In genomic region chr17:68527314-68527713, GRCh38 we compare ENCODE assay signal across 25 cellular contexts.
"Had no signal": no experiment of that assay in that cellular context is flagged by ENCODE, and none has a peak within 500 bp of the region (broad histone marks: within the 10 kb centered on the region; RNA-seq: fewer than 3 reads in every experiment).

No MANE protein-coding gene starts in this region.

- H3K4me1 Mint-ChIP-seq: activated CD4-positive, alpha-beta memory T cell treated with anti-CD3 and anti-CD28 coated beads, Interleukin-2, amount 10 ng/mL, durations not matched to agents 7 days and 5 days had no signal

- H3K4me1 ChIP-seq: colonic mucosa had no signal

- H3K9me3 ChIP-seq: colonic mucosa, right atrium auricular region had no signal

- H3K27ac ChIP-seq: colonic mucosa, right atrium auricular region had no signal

- H3K27me3 ChIP-seq: colonic mucosa, right atrium auricular region had no signal

- H3K4me3 Mint-ChIP-seq: activated CD4-positive, alpha-beta memory T cell treated with anti-CD3 and anti-CD28 coated beads, Interleukin-2, amount 10 ng/mL, durations not matched to agents 7 days and 5 days; activated CD8-positive, alpha-beta memory T cell treated with anti-CD3 and anti-CD28 coated beads, Interleukin-2, amount 10 ng/mL, durations not matched to agents 7 days and 5 days; activated naive CD8-positive, alpha-beta T cell treated with anti-CD3 and anti-CD28 coated beads, Interleukin-2, amount 10 ng/mL, durations not matched to agents 7 days and 5 days; activated T-helper 17 cell treated with anti-CD3 and anti-CD28 coated beads, Interleukin-2, amount 50 U/mL, for 72 hours; brain; stimulated activated naive CD8-positive, alpha-beta T cell treated with anti-CD3 and anti-CD28 coated beads, Interleukin-15, amount 100 ng/mL, for 72 hours; T-helper 2 cell treated with Interferon-gamma antibody and Interleukin-4, amounts not matched to agents 5 μg/mL and 100 μg/mL, for 36 hours; WTC11 had no signal

- ATAC-seq: activated CD8-positive, alpha-beta memory T cell treated with anti-CD3 and anti-CD28 coated beads, Interleukin-2, amount 10 ng/mL, durations not matched to agents 7 days and 5 days; activated T-helper 17 cell treated with anti-CD3 and anti-CD28 coated beads, Interleukin-2, amount 50 U/mL, for 72 hours; stimulated activated naive CD8-positive, alpha-beta T cell treated with anti-CD3 and anti-CD28 coated beads, Interleukin-15, amount 100 ng/mL, for 72 hours; WTC11 had no signal

- H3K4me3 ChIP-seq: colonic mucosa, lung, right atrium auricular region, smooth muscle cell had no signal

- H3K9me3 Mint-ChIP-seq: activated CD4-positive, alpha-beta memory T cell treated with anti-CD3 and anti-CD28 coated beads, Interleukin-2, amount 10 ng/mL, durations not matched to agents 7 days and 5 days; activated naive CD8-positive, alpha-beta T cell treated with anti-CD3 and anti-CD28 coated beads, Interleukin-2, amount 10 ng/mL, durations not matched to agents 7 days and 5 days; activated T-helper 17 cell treated with anti-CD3 and anti-CD28 coated beads, Interleukin-2, amount 50 U/mL, for 72 hours; brain; stimulated activated naive CD8-positive, alpha-beta T cell treated with anti-CD3 and anti-CD28 coated beads, Interleukin-15, amount 100 ng/mL, for 72 hours; T-helper 2 cell treated with Interferon-gamma antibody and Interleukin-4, amounts not matched to agents 5 μg/mL and 100 μg/mL, for 36 hours; WTC11 had no signal

- H3K27ac Mint-ChIP-seq: activated CD4-positive, alpha-beta memory T cell treated with anti-CD3 and anti-CD28 coated beads, Interleukin-2, amount 10 ng/mL, durations not matched to agents 7 days and 5 days; activated CD8-positive, alpha-beta memory T cell treated with anti-CD3 and anti-CD28 coated beads, Interleukin-2, amount 10 ng/mL, durations not matched to agents 7 days and 5 days; activated naive CD8-positive, alpha-beta T cell treated with anti-CD3 and anti-CD28 coated beads, Interleukin-2, amount 10 ng/mL, durations not matched to agents 7 days and 5 days; activated T-helper 17 cell treated with anti-CD3 and anti-CD28 coated beads, Interleukin-2, amount 50 U/mL, for 72 hours; T-helper 2 cell treated with Interferon-gamma antibody and Interleukin-4, amounts not matched to agents 5 μg/mL and 100 μg/mL, for 36 hours; WTC11 had no signal

- H3K4me2 ChIP-seq: smooth muscle cell had no signal

- DNase-seq: activated CD4-positive, alpha-beta memory T cell treated with anti-CD3 and anti-CD28 coated beads, Interleukin-2, amount 10 ng/mL, durations not matched to agents 7 days and 5 days; activated CD4-positive, alpha-beta T cell treated with anti-CD3 and anti-CD28 coated beads for 4 hours; activated CD8-positive, alpha-beta memory T cell treated with anti-CD3 and anti-CD28 coated beads, Interleukin-2, amount 10 ng/mL, durations not matched to agents 7 days and 5 days; activated naive CD4-positive, alpha-beta T cell treated with Interleukin-2 at 50 U/mL for 16 hours; activated naive CD8-positive, alpha-beta T cell treated with anti-CD3 and anti-CD28 coated beads, Interleukin-2, amount 10 ng/mL, durations not matched to agents 7 days and 5 days; amygdala; central memory CD4-positive, alpha-beta T cell; colonic mucosa; erythroblast; foreskin melanocyte; glutamatergic neuron; hippocampal formation; midbrain; stimulated activated CD4-positive, alpha-beta T cell treated with anti-CD3 and anti-CD28 coated beads, Interleukin-4, amount 100 ng/mL, for 1 hour; stimulated activated naive CD8-positive, alpha-beta T cell treated with anti-CD3 and anti-CD28 coated beads, Interleukin-15, amount 100 ng/mL, for 72 hours had no signal

- FAIRE-seq: keratinocyte, TTC549 had no signal

- H3K27me3 Mint-ChIP-seq: activated CD4-positive, alpha-beta memory T cell treated with anti-CD3 and anti-CD28 coated beads, Interleukin-2, amount 10 ng/mL, durations not matched to agents 7 days and 5 days; activated CD8-positive, alpha-beta memory T cell treated with anti-CD3 and anti-CD28 coated beads, Interleukin-2, amount 10 ng/mL, durations not matched to agents 7 days and 5 days; activated naive CD8-positive, alpha-beta T cell treated with anti-CD3 and anti-CD28 coated beads, Interleukin-2, amount 10 ng/mL, durations not matched to agents 7 days and 5 days; activated T-helper 17 cell treated with anti-CD3 and anti-CD28 coated beads, Interleukin-2, amount 50 U/mL, for 72 hours; brain; progenitor cell of endocrine pancreas; stimulated activated naive CD8-positive, alpha-beta T cell treated with anti-CD3 and anti-CD28 coated beads, Interleukin-15, amount 100 ng/mL, for 72 hours had no signal
